ENCODE assay signal across 8 cellular contexts in genomic region chr17:45431531-45432404, GRCh38. TPM values are rescaled to one million over a fixed set of nuclear protein-coding genes. Genes with fewer than 3 reads are reported as not detected.
DNase-seq lines count a peak whose midpoint lies in the region; ATAC-seq, FAIRE-seq and TF ChIP-seq lines count a peak whose summit lies in the region.

No MANE protein-coding gene starts in this region.

- H3K4me3 ChIP-seq in GM23338 (peak overlapping the region; percentile 84), astrocyte of the cerebellum (ENCODE audit: low read depth, low read length) (peak overlapping the region; percentile 33), small intestine (ENCODE audit: low read depth in 1 of 2, low read length in 2 of 2) (peak overlapping the region; percentile 45 to 51)

- no peak for FAIRE-seq in small intestine (lab: Jason Lieb, UNC)

- H3K27ac Mint-ChIP-seq in GM23338, result no peak overlapping the region

- peak overlapping the region; percentile 94 for H2AFZ ChIP-seq in GM23338

- H3K9me2 ChIP-seq in GM23338 (ENCODE audit: insufficient read depth), result no peaks in the 10 kb centered on the region

- peaks cover 33% of the 10 kb centered on the region for H3K4me1 Mint-ChIP-seq in GM23338

- ATAC-seq in GM23338 (peak; percentile 61), HG02870 (IDR thresholded peaks at IDR 0.05; ENCODE audit: unreplicated experiment) (no peak)

- no peak overlapping the region for H3K27ac ChIP-seq in GM23338 (ENCODE audit: low read depth)
- H3K27ac ChIP-seq in small intestine (ENCODE audit: low read depth in 1 of 2, low read length in 1 of 2), result peak overlapping the region in 1 of 2 donors; percentile 84

- H3K9me3 ChIP-seq in small intestine (ENCODE audit: control insufficient read depth, low read depth), result no peaks in the 10 kb centered on the region

- peaks cover 6% of the 10 kb centered on the region for H3K9me3 Mint-ChIP-seq in GM23338

- H3K4me2 ChIP-seq in GM23338, result peak overlapping the region; percentile 94

- H3K4me3 Mint-ChIP-seq in GM23338, result peak overlapping the region; percentile 78

- no peaks in the 10 kb centered on the region for H3K79me2 ChIP-seq in GM23338 (replicated peaks; ENCODE audit: insufficient read depth)

- H3K36me3 ChIP-seq in GM23338 (ENCODE audit: insufficient read depth) (no peaks in the 10 kb centered on the region), small intestine (ENCODE audit: control insufficient read depth in 2 of 2, insufficient read depth in 2 of 2, low read length in 2 of 2) (no peaks in the 10 kb centered on the region)

- peaks cover 3% of the 10 kb centered on the region; the same call in 1 of the 3 replicates for H3K36me3 Mint-ChIP-seq in GM23338 (ENCODE audit: low read depth)

- 0 to 1% (median 1%) methylated on average over 43 to 64 of the region's 64 CpGs for WGBS in small intestine, 3 donors

- DNase-seq in DMS79 (lab: John Stamatoyannopoulos, UW) (peak; percentile 62), GM23338 (ENCODE audit: low spot score) (peak; percentile 97), NCI-H1092 treated with DMSO at 0.1 percent for 48 hours (lab: John Stamatoyannopoulos, UW) (peak; percentile 22), T-helper 22 cell (ENCODE audit: low read depth) (peak; percentile 62), astrocyte of the cerebellum (ENCODE audit: low read depth) (no peak), iPS DF 4.7 (ENCODE audit: extremely low read depth, low spot score) (peak; percentile 84), small intestine (peak; percentile 78)

- peaks cover 47% of the 10 kb centered on the region for H3K27me3 ChIP-seq in GM23338 (ENCODE audit: insufficient read depth)
- H3K27me3 ChIP-seq in small intestine (ENCODE audit: control insufficient read depth in 2 of 2, insufficient read depth in 2 of 2, low read length in 2 of 2), result peaks cover 0 to 2% of the 10 kb centered on the region in 2 donors

- peaks cover 21% of the 10 kb centered on the region for H3F3A ChIP-seq in GM23338 (replicated peaks; ENCODE audit: low read depth)

- TF ChIP-seq CTCF in GM23338 (conservative IDR thresholded peaks at IDR 0.05; ENCODE audit: low read depth in 2 of 2) (no peak), astrocyte of the cerebellum (IDR thresholded peaks at IDR 0.05; ENCODE audit: low read depth, low read length, missing control alignments) (no peak)

- in situ Hi-C loops in astrocyte of the cerebellum (cut with HindIII; ENCODE audit: low sequenced_read_pairs), result no loop called here

- no peaks in the 10 kb centered on the region for H4K20me1 ChIP-seq in GM23338 (replicated peaks; ENCODE audit: insufficient read depth)

- peaks cover 51% of the 10 kb centered on the region for H3K27me3 Mint-ChIP-seq in GM23338 (ENCODE audit: insufficient read depth, low read depth, poor library complexity)

- H3K4me1 ChIP-seq in GM23338 (ENCODE audit: insufficient read depth) (peaks cover 10% of the 10 kb centered on the region), small intestine (ENCODE audit: control insufficient read depth in 2 of 2, insufficient read depth in 1 of 2, low read depth in 1 of 2, low read length in 1 of 2) (peaks cover 2 to 4% of the 10 kb centered on the region in 2 donors)

TF ChIP-seq in GM23338, 12 proteins besides CTCF, POLR2A, EP300 and RAD21:
- TF ChIP-seq STAT1 (IDR thresholded peaks at IDR 0.05; ENCODE audit: unreplicated experiment), result no peak
- TF ChIP-seq ZNF462 (CRISPR knock-in tag; IDR thresholded peaks at IDR 0.05), result no peak
- TF ChIP-seq REST (IDR thresholded peaks at IDR 0.05; ENCODE audit: unreplicated experiment), result no peak
- peak; percentile 43 for TF ChIP-seq EZH2 (IDR thresholded peaks at IDR 0.05; ENCODE audit: low read depth, unreplicated experiment)
- TF ChIP-seq ZNF331 (CRISPR knock-in tag; IDR thresholded peaks at IDR 0.05; ENCODE audit: low read depth), result no peak
- TF ChIP-seq NANOG (IDR thresholded peaks at IDR 0.05; ENCODE audit: borderline replicate concordance), result no peak

RNA-seq across cellular contexts. Expression of gene ARHGAP27, which starts 0.9 kb away (rescaled TPM):
- total RNA-seq in GM23338 (2014; rRNA removed; shearing (Covaris generic)), result 14.3 and 17.7 TPM in 2 replicates
- polyA plus RNA-seq in GM23338 (2016; fragmentation: Nextera tagmentation; extraction: Ambion mirVana) (5.3 and 5.9 TPM in 2 replicates), small intestine (100 to 1,000 TPM in 2 of 3 donors, 10 to 100 TPM in 1; 65.2 to 132 (median 106) TPM)

RNA-seq across cellular contexts. Expression of gene PLEKHM1, which starts 58.8 kb away (rescaled TPM):
- 16.9 and 17.9 TPM in 2 replicates for total RNA-seq in GM23338 (2014; rRNA removed; shearing (Covaris generic))
- 4.4 and 5.0 TPM in 2 replicates for polyA plus RNA-seq in GM23338 (2016; fragmentation: Nextera tagmentation; extraction: Ambion mirVana)
- 10 to 100 TPM; 12.2 to 13.9 (median 12.2) TPM for polyA plus RNA-seq in small intestine

Comparison
In these comparisons a context has a peak if more than half of its experiments do, and no peak if none do; other contexts are left out.
1. H3K4me3 ChIP-seq: peak in every context shown above with its lines; median percentile 84 in GM23338; 48 in small intestine; 33 in astrocyte of the cerebellum.